11 cellular contexts compared by ENCODE assay signal in the genomic region with DNA sequence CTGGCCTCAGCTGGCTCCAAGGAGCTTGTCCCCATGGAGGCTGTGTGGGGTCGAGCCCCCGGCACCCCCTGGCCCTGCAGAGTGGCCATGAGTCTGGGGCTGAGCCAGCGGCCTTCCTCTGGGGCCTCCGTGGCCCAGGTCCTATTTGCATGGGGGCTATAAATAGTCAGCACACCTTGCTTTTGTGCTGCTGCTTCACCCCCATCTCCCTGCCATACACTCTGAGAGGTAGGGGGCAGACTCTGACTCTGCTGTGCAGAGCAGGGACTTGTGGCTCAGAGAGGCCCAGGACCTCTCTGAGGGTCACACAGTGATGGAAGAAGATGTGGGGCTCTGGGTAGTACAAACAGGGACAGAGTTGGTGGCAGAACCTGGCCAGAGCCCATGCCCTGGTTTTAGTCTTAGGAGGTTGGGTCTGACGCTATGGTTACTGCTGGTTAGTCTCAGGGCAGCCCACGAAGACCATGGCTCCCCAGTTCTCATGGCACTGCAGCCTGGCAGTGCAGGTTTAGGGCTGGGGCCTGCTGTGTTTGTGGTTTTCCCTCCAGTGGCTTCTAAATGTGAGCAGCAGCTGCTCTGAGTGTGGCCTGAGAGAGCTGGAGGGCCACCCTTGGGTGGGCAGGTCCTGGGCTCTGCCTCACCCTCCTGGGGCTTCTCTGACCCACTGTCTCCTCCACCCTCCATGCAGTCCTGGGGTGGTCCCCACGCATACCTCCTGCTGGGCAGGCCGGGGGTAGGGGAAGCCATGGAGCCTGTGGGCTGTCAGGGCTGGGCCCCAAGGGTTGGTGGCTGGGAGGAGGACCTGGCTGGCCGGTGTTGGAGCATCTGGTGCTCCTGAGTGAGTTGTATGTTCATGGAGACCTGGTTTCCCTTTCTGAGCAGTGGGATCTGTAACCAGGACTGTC. TPM values are rescaled to one million over a fixed set of nuclear protein-coding genes. Genes with fewer than 3 reads are reported as not detected.
DNase-seq lines count a peak whose midpoint lies in the region; ATAC-seq lines count a peak whose summit lies in the region.
"Had no signal": no experiment of that assay in that cellular context is flagged by ENCODE, and none has a peak within 500 bp of the region (broad histone marks: within the 10 kb centered on the region; RNA-seq: fewer than 3 reads in every experiment).

No MANE protein-coding gene starts in this region.

- H3K9ac ChIP-seq in neuronal stem cell (ENCODE audit: low read depth, low read length, poor library complexity): no peak overlapping the region

- intact Hi-C loops in activated CD4-positive, alpha-beta T cell treated with anti-CD3 and anti-CD28 coated beads, Interleukin-2, amount 10 ng/mL, durations not matched to agents 24 days and 14 days (cut with micrococcal nuclease): no loop called here

- H3K14ac ChIP-seq in neuronal stem cell (ENCODE audit: low read length): no peak overlapping the region

- H3K4me3 Mint-ChIP-seq in activated CD4-positive, alpha-beta T cell treated with anti-CD3 and anti-CD28 coated beads, Interleukin-2, amount 10 ng/mL, durations not matched to agents 24 days and 14 days: no peak overlapping the region
- H3K4me3 Mint-ChIP-seq: activated naive CD4-positive, alpha-beta T cell treated with anti-CD3 and anti-CD28 coated beads for 36 hours had no signal

- H3K36me3 ChIP-seq in neuronal stem cell (replicated peaks in 1 of 2; ENCODE audit: control insufficient read depth in 2 of 2, insufficient read depth in 2 of 2, low read length in 2 of 2): peaks cover 0 to 4% of the 10 kb centered on the region in 2 donors

- peaks cover 11% of the 10 kb centered on the region for H3K79me1 ChIP-seq in neuronal stem cell (ENCODE audit: low read depth, low read length)

- H3K27me3 Mint-ChIP-seq in activated CD4-positive, alpha-beta T cell treated with anti-CD3 and anti-CD28 coated beads, Interleukin-2, amount 10 ng/mL, durations not matched to agents 24 days and 14 days: no peaks in the 10 kb centered on the region

- H2BK120ac ChIP-seq in neuronal stem cell (ENCODE audit: low read depth, low read length): no peak overlapping the region

- H3K9me3 Mint-ChIP-seq in activated CD4-positive, alpha-beta T cell treated with anti-CD3 and anti-CD28 coated beads, Interleukin-2, amount 10 ng/mL, durations not matched to agents 24 days and 14 days: no peaks in the 10 kb centered on the region
- H3K9me3 Mint-ChIP-seq: activated naive CD4-positive, alpha-beta T cell treated with anti-CD3 and anti-CD28 coated beads for 36 hours had no signal

- peaks cover 12 to 16% of the 10 kb centered on the region in 2 donors for H3K4me1 ChIP-seq in neuronal stem cell (ENCODE audit: control insufficient read depth in 2 of 2, insufficient read depth in 1 of 2, low read depth in 1 of 2, low read length in 2 of 2)

- H3K4ac ChIP-seq in neuronal stem cell (ENCODE audit: low read length): no peak overlapping the region

- no peak overlapping the region for H3K4me3 ChIP-seq in neuronal stem cell (ENCODE audit: low read length in 2 of 2)

- no peak overlapping the region for H4K8ac ChIP-seq in neuronal stem cell (ENCODE audit: low read depth, low read length)

- WGBS in neuronal stem cell (ENCODE audit: extremely low coverage in 2 of 2, insufficient read length in 2 of 2, insufficient replicate concordance in 1 of 2), 2 donors: no CpG with 5 or more reads among the region's 9 CpGs

- H3K23ac ChIP-seq in neuronal stem cell (ENCODE audit: low read depth, low read length, poor library complexity): no peak overlapping the region

- H2AFZ ChIP-seq in neuronal stem cell (ENCODE audit: low read length): no peak overlapping the region

- peaks cover 11% of the 10 kb centered on the region for H3K36me3 Mint-ChIP-seq in activated CD4-positive, alpha-beta T cell treated with anti-CD3 and anti-CD28 coated beads, Interleukin-2, amount 10 ng/mL, durations not matched to agents 24 days and 14 days (ENCODE audit: low read depth)

- no peak overlapping the region for H3K27ac Mint-ChIP-seq in activated CD4-positive, alpha-beta T cell treated with anti-CD3 and anti-CD28 coated beads, Interleukin-2, amount 10 ng/mL, durations not matched to agents 24 days and 14 days
- H3K27ac Mint-ChIP-seq: activated naive CD4-positive, alpha-beta T cell treated with anti-CD3 and anti-CD28 coated beads for 36 hours had no signal

- H3K4me2 ChIP-seq in neuronal stem cell (ENCODE audit: insufficient read depth, low read length, poor library complexity, severe bottlenecking): no peak overlapping the region

- DNase-seq in neuronal stem cell (ENCODE audit: low spot score) (no peak), activated T-cell treated with anti-CD3 and anti-CD28 coated beads for 4 hours (no peak), SIG-M5 treated with dmso at 0.1 percent for 504 hours (lab: John Stamatoyannopoulos, UW; ENCODE audit: unreplicated experiment) (no peak), NCI-H510A treated with DMSO at 0.1 percent for 48 hours (lab: John Stamatoyannopoulos, UW) (no peak)
- no peak for DNase-seq in activated CD4-positive, alpha-beta T cell treated with anti-CD3 and anti-CD28 coated beads, Interleukin-2, amount 10 ng/mL, durations not matched to agents 24 days and 14 days
- DNase-seq: activated naive CD4-positive, alpha-beta T cell treated with anti-CD3 and anti-CD28 coated beads for 36 hours; retina; SHP77 had no signal

- H2BK12ac ChIP-seq in neuronal stem cell (ENCODE audit: low read length): no peak overlapping the region

- no peak overlapping the region for H2BK5ac ChIP-seq in neuronal stem cell (ENCODE audit: low read length)

- peaks cover 0 to 8% (median 0%) of the 10 kb centered on the region in 3 experiments for H3K27me3 ChIP-seq in neuronal stem cell (ENCODE audit: control insufficient read depth in 3 of 3, insufficient read depth in 3 of 3, low read depth in 1 of 3, low read length in 3 of 3)

- H2AK5ac ChIP-seq in neuronal stem cell (ENCODE audit: low read depth, low read length): peak overlapping the region; percentile 24

- H3K27ac ChIP-seq in neuronal stem cell (replicated peaks; ENCODE audit: low read length): no peak overlapping the region

- no peak overlapping the region for H2BK15ac ChIP-seq in neuronal stem cell (ENCODE audit: low read length)

- no peak overlapping the region for H3K18ac ChIP-seq in neuronal stem cell (ENCODE audit: low read length)

- peaks cover 24% of the 10 kb centered on the region for H3K4me1 Mint-ChIP-seq in activated CD4-positive, alpha-beta T cell treated with anti-CD3 and anti-CD28 coated beads, Interleukin-2, amount 10 ng/mL, durations not matched to agents 24 days and 14 days

- H4K91ac ChIP-seq in neuronal stem cell (ENCODE audit: low read depth, low read length, poor library complexity): no peak overlapping the region

- H3K9me3 ChIP-seq in neuronal stem cell (replicated peaks in 1 of 2; ENCODE audit: control insufficient read depth in 2 of 2, insufficient read depth in 1 of 2, low read depth in 1 of 2, low read length in 2 of 2): peaks cover 0 to 2% of the 10 kb centered on the region in 2 donors

- ATAC-seq in GM18517 (IDR thresholded peaks at IDR 0.05; ENCODE audit: unreplicated experiment): peak; percentile 56
- ATAC-seq in GM21717 (IDR thresholded peaks at IDR 0.05; ENCODE audit: unreplicated experiment): peak; percentile 61
- ATAC-seq in HG03280 (IDR thresholded peaks at IDR 0.05; ENCODE audit: unreplicated experiment): peak; percentile 58

RNA-seq across cellular contexts. Expression of a gene that starts 13.6 kb away (rescaled TPM):
- 7.8 TPM for polyA plus RNA-seq in neuronal stem cell (2013, experiment 1 of 2)
- polyA plus RNA-seq in neuronal stem cell (2013, experiment 2 of 2): 7.9 TPM
- total RNA-seq in activated CD4-positive, alpha-beta T cell treated with anti-CD3 and anti-CD28 coated beads, Interleukin-2, amount 10 ng/mL, durations not matched to agents 24 days and 14 days: 28.1 and 28.8 TPM in 2 replicates

RNA-seq across cellular contexts. Expression of a gene that starts 44.4 kb away (rescaled TPM):
- polyA plus RNA-seq in neuronal stem cell (2013, experiment 1 of 2): 9.3 TPM
- 9.6 TPM for polyA plus RNA-seq in neuronal stem cell (2013, experiment 2 of 2)
- 47.4 and 47.6 TPM in 2 replicates for total RNA-seq in activated CD4-positive, alpha-beta T cell treated with anti-CD3 and anti-CD28 coated beads, Interleukin-2, amount 10 ng/mL, durations not matched to agents 24 days and 14 days
